In genomic region chr20:2130062-2130591, GRCh38 we compare ENCODE assay signal across 1 cellular context.
TF ChIP-seq lines count a peak whose summit lies in the region.

No MANE protein-coding gene starts in this region.

TF ChIP-seq in GM23338, 12 proteins besides CTCF, POLR2A, EP300 and RAD21 (continued from another document):
- no peak for TF ChIP-seq ZNF462 (CRISPR knock-in tag; IDR thresholded peaks at IDR 0.05)
- TF ChIP-seq POLR2AphosphoS5 (IDR thresholded peaks at IDR 0.05; ENCODE audit: low read depth): no peak
- TF ChIP-seq CREB1 (CRISPR knock-in tag; IDR thresholded peaks at IDR 0.05; ENCODE audit: low read depth): no peak
- TF ChIP-seq ZNF331 (CRISPR knock-in tag; IDR thresholded peaks at IDR 0.05; ENCODE audit: low read depth): no peak
- TF ChIP-seq EZH2 (IDR thresholded peaks at IDR 0.05; ENCODE audit: low read depth, unreplicated experiment): no peak
- no peak for TF ChIP-seq ZNF114 (CRISPR knock-in tag; IDR thresholded peaks at IDR 0.05)
- TF ChIP-seq STAT1 (IDR thresholded peaks at IDR 0.05; ENCODE audit: unreplicated experiment): no peak
- TF ChIP-seq JUNB (IDR thresholded peaks at IDR 0.05; ENCODE audit: unreplicated experiment): no peak
- no peak for TF ChIP-seq EZH2phosphoT487 (IDR thresholded peaks at IDR 0.05; ENCODE audit: unreplicated experiment)
- TF ChIP-seq, protein P1, sequence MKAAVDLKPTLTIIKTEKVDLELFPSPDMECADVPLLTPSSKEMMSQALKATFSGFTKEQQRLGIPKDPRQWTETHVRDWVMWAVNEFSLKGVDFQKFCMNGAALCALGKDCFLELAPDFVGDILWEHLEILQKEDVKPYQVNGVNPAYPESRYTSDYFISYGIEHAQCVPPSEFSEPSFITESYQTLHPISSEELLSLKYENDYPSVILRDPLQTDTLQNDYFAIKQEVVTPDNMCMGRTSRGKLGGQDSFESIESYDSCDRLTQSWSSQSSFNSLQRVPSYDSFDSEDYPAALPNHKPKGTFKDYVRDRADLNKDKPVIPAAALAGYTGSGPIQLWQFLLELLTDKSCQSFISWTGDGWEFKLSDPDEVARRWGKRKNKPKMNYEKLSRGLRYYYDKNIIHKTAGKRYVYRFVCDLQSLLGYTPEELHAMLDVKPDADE (IDR thresholded peaks at IDR 0.05): no peak
